8 cellular contexts compared by ENCODE assay signal in genomic region chr1:235882816-235883215, GRCh38. TPM values are rescaled to one million over a fixed set of nuclear protein-coding genes. Genes with fewer than 3 reads are reported as not detected.
DNase-seq lines count a peak whose midpoint lies in the region; ATAC-seq and TF ChIP-seq lines count a peak whose summit lies in the region.

No MANE protein-coding gene starts in this region.

- H3K9me3 ChIP-seq in left ventricle myocardium inferior (replicated peaks) = no peaks in the 10 kb centered on the region
- H3K9me3 ChIP-seq in subcutaneous abdominal adipose tissue (ENCODE audit: control insufficient read depth in 5 of 5, low read length in 5 of 5) = no peaks in the 10 kb centered on the region

- H3K27ac ChIP-seq in left ventricle myocardium inferior (replicated peaks) = peak overlapping the region; percentile 69
- H3K27ac ChIP-seq in subcutaneous abdominal adipose tissue (ENCODE audit: low read depth, low read length) = peak overlapping the region; percentile 14

- H3K27me3 ChIP-seq in left ventricle myocardium inferior (ENCODE audit: low read depth) (no peaks in the 10 kb centered on the region), subcutaneous abdominal adipose tissue (ENCODE audit: control insufficient read depth in 5 of 5, insufficient read depth in 4 of 5, low read length in 5 of 5) (no peaks in the 10 kb centered on the region)

- H3K4me1 Mint-ChIP-seq in HFFc6 (ENCODE audit: low read depth) = peaks cover 25% of the 10 kb centered on the region
- peaks cover 70% of the 10 kb centered on the region for H3K4me1 Mint-ChIP-seq in activated naive CD8-positive, alpha-beta T cell treated with anti-CD3 and anti-CD28 coated beads, Interleukin-2, amount 50 U/mL, for 24 hours

- H3K4me3 ChIP-seq in left ventricle myocardium inferior (peak overlapping the region; percentile 34), subcutaneous abdominal adipose tissue (ENCODE audit: low read depth in 1 of 5, low read length in 5 of 5) (peak overlapping the region; percentile 39 to 64 (median 54))

- H3K36me3 ChIP-seq in left ventricle myocardium inferior = no peaks in the 10 kb centered on the region
- H3K36me3 ChIP-seq in subcutaneous abdominal adipose tissue (ENCODE audit: control insufficient read depth in 5 of 5, insufficient read depth in 5 of 5, low read length in 5 of 5) = no peaks in the 10 kb centered on the region

- TF ChIP-seq CTCF in HFFc6 (IDR thresholded peaks at IDR 0.05) (no peak), left ventricle myocardium inferior (IDR thresholded peaks at IDR 0.05; ENCODE audit: borderline replicate concordance) (no peak)

- H3K4me1 ChIP-seq in left ventricle myocardium inferior (peaks cover 29% of the 10 kb centered on the region), subcutaneous abdominal adipose tissue (ENCODE audit: control insufficient read depth in 5 of 5, insufficient read depth in 5 of 5, low read length in 5 of 5) (peaks cover 9 to 44% (median 24%) of the 10 kb centered on the region in 5 donors)

- no peaks in the 10 kb centered on the region for H3K36me3 Mint-ChIP-seq in HFFc6 (ENCODE audit: low read depth)
- H3K36me3 Mint-ChIP-seq in activated naive CD8-positive, alpha-beta T cell treated with anti-CD3 and anti-CD28 coated beads, Interleukin-2, amount 50 U/mL, for 24 hours (ENCODE audit: low read depth) = no peaks in the 10 kb centered on the region

- intact Hi-C loops in left ventricle myocardium inferior (cut with micrococcal nuclease) = no loop called here
- intact Hi-C loops in posterior vena cava (cut with DNase I) = no loop called here

- peak overlapping the region in 4 of 5 donors; percentile 5 to 64 (median 40) for H3K9ac ChIP-seq in subcutaneous abdominal adipose tissue (ENCODE audit: low read length in 5 of 5)

- no peak for ATAC-seq in activated naive CD8-positive, alpha-beta T cell treated with anti-CD3 and anti-CD28 coated beads, Interleukin-2, amount 50 U/mL, for 24 hours

- no peaks in the 10 kb centered on the region for H3K27me3 Mint-ChIP-seq in HFFc6 (ENCODE audit: insufficient read depth)
- no peaks in the 10 kb centered on the region for H3K27me3 Mint-ChIP-seq in activated naive CD8-positive, alpha-beta T cell treated with anti-CD3 and anti-CD28 coated beads, Interleukin-2, amount 50 U/mL, for 24 hours

- H3K9me3 Mint-ChIP-seq in HFFc6 = no peaks in the 10 kb centered on the region
- H3K9me3 Mint-ChIP-seq in activated naive CD8-positive, alpha-beta T cell treated with anti-CD3 and anti-CD28 coated beads, Interleukin-2, amount 50 U/mL, for 24 hours = no peaks in the 10 kb centered on the region

- H3K4me3 Mint-ChIP-seq in HFFc6 = peak overlapping the region; percentile 78
- peak overlapping the region; percentile 76 for H3K4me3 Mint-ChIP-seq in activated naive CD8-positive, alpha-beta T cell treated with anti-CD3 and anti-CD28 coated beads, Interleukin-2, amount 50 U/mL, for 24 hours

- peak overlapping the region; percentile 84 for H3K27ac Mint-ChIP-seq in HFFc6
- H3K27ac Mint-ChIP-seq in activated naive CD8-positive, alpha-beta T cell treated with anti-CD3 and anti-CD28 coated beads, Interleukin-2, amount 50 U/mL, for 24 hours = peak overlapping the region; percentile 82

- DNase-seq in HFFc6 (no peak), left ventricle myocardium inferior (no peak), posterior vena cava (ENCODE audit: low spot score) (no peak), SK-N-DZ (ENCODE audit: low spot score) (no peak), medulla oblongata (ENCODE audit: extremely low spot score) (no peak)
- DNase-seq in activated naive CD8-positive, alpha-beta T cell treated with anti-CD3 and anti-CD28 coated beads, Interleukin-2, amount 50 U/mL, for 24 hours = no peak
- DNase-seq in activated T-cell treated with anti-CD3 and anti-CD28 coated beads, Interleukin-2, amount 50 U/mL, for 48 hours = no peak

RNA-seq across cellular contexts. Expression of gene LYST, which starts 16.1 kb away (rescaled TPM):
- 10 to 100 TPM; 13.2 to 18.9 (median 15.4) TPM for total RNA-seq in HFFc6 (2021; fragmentation: NEBNext Ultra II Directional; extraction: Animal tissue kit (Norgen Biotek cat#: 25700))
- total RNA-seq in left ventricle myocardium inferior (10.3 TPM), posterior vena cava (10 to 100 TPM; 51.2 to 53.5 TPM)
- 1.7 and 2.1 TPM in 2 replicates for polyA plus RNA-seq in SK-N-DZ (2014; cell fraction: cytosol; rRNA removed)
- polyA plus RNA-seq in SK-N-DZ (2014; cell fraction: nucleus; rRNA removed) = 3.1 and 4.9 TPM in 2 replicates
